1 cellular context compared by ENCODE assay signal in genomic region chr1:115980998-115981993, GRCh38.
TF ChIP-seq lines count a peak whose summit lies in the region.

No MANE protein-coding gene starts in this region.

TF ChIP-seq in HEK293, 187 proteins besides CTCF, POLR2A, EP300 and RAD21 (continued from another document):
- TF ChIP-seq HIC1 (tag by site-specific recombination; IDR thresholded peaks at IDR 0.05) (no peak), ZFHX2 (tag by site-specific recombination; conservative IDR thresholded peaks at IDR 0.05) (peak; percentile 51), ZSCAN30 (tag by site-specific recombination; IDR thresholded peaks at IDR 0.05) (0 out of 2 replicates have a peak, but pooled peaks have one; percentile 17), ZBTB6 (tag by site-specific recombination; IDR thresholded peaks at IDR 0.05) (peak; percentile 44), KLF10 (tag by site-specific recombination; IDR thresholded peaks at IDR 0.05) (0 out of 2 replicates have a peak, but pooled peaks have one; percentile 27), ZNF114 (tag by site-specific recombination; IDR thresholded peaks at IDR 0.05) (no peak), ZNF24 (tag by site-specific recombination; IDR thresholded peaks at IDR 0.05) (no peak), ZNF548 (tag by site-specific recombination; IDR thresholded peaks at IDR 0.05) (no peak), ZSCAN5A (tag by site-specific recombination; IDR thresholded peaks at IDR 0.05) (no peak)
